Comparison of ENCODE assay signal across 29 cellular contexts in the genomic region with DNA sequence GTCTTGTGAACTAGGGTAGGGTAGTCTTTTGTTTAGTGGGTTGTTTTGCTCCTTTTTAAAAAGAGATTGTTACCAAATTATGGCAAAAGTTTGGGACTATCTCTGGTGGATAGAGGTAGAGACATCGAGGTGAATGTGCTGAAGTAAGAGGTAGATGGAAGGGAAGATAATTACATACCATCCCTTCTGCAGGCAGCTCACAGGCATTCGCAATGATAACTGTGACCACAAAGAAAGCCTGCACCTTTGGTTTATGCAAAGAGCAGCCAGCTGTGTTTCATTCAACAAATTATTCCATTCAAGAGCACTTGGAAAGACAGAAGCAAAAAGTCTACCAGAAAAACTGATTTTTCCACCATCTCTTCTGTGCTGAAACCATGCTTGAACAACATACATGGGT.
"Had no signal": no experiment of that assay in that cellular context is flagged by ENCODE, and none has a peak within 500 bp of the region (broad histone marks: within the 10 kb centered on the region; RNA-seq: fewer than 3 reads in every experiment).

No MANE protein-coding gene starts in this region.

- H3K36me3 Mint-ChIP-seq: activated CD4-positive, alpha-beta memory T cell treated with anti-CD3 and anti-CD28 coated beads for 36 hours; activated CD8-positive, alpha-beta memory T cell treated with anti-CD3 and anti-CD28 coated beads, Interleukin-2, amount 10 ng/mL, durations not matched to agents 7 days and 5 days; activated naive CD4-positive, alpha-beta T cell treated with anti-CD3 and anti-CD28 coated beads, Interleukin-2, amount 50 U/mL, for 24 hours; activated naive CD8-positive, alpha-beta T cell treated with anti-CD3 and anti-CD28 coated beads for 36 hours had no signal

- H3K9me3 ChIP-seq: adrenal gland, body of pancreas, esophagus squamous epithelium, gastroesophageal sphincter, heart right ventricle had no signal

- H3K4me3 Mint-ChIP-seq: activated CD4-positive, alpha-beta memory T cell treated with anti-CD3 and anti-CD28 coated beads for 36 hours; activated CD4-positive, alpha-beta T cell treated with anti-CD3 and anti-CD28 coated beads for 36 hours; activated CD4-positive, alpha-beta T cell treated with anti-CD3 and anti-CD28 coated beads, Interleukin-2, amount 10 ng/mL, durations not matched to agents 24 days and 14 days; activated CD8-positive, alpha-beta memory T cell treated with anti-CD3 and anti-CD28 coated beads, Interleukin-2, amount 10 ng/mL, durations not matched to agents 7 days and 5 days; activated CD8-positive, alpha-beta T cell treated with anti-CD3 and anti-CD28 coated beads, Interleukin-2, amount 10 ng/mL, durations not matched to agents 7 days and 5 days; activated naive CD4-positive, alpha-beta T cell treated with anti-CD3 and anti-CD28 coated beads for 36 hours; activated naive CD4-positive, alpha-beta T cell treated with anti-CD3 and anti-CD28 coated beads, Interleukin-2, amount 50 U/mL, for 24 hours; activated naive CD8-positive, alpha-beta T cell treated with anti-CD3 and anti-CD28 coated beads for 36 hours; activated naive CD8-positive, alpha-beta T cell treated with anti-CD3 and anti-CD28 coated beads, Interleukin-2, amount 50 U/mL, for 24 hours; activated T-helper 1 cell treated with anti-CD3 and anti-CD28 coated beads, Interleukin-12 subunit alpha, Interleukin-12 subunit beta, Interleukin-2, Interleukin-4 antibody, amounts not matched to agents 30 ng/mL and 10 ng/mL and 1 ng/mL, durations not matched to agents 14 hours and 24 hours and 36 hours had no signal

- H3K9me3 Mint-ChIP-seq: activated CD4-positive, alpha-beta memory T cell treated with anti-CD3 and anti-CD28 coated beads for 36 hours; activated CD4-positive, alpha-beta T cell treated with anti-CD3 and anti-CD28 coated beads, Interleukin-2, amount 10 ng/mL, durations not matched to agents 24 days and 14 days; activated naive CD4-positive, alpha-beta T cell treated with anti-CD3 and anti-CD28 coated beads for 36 hours; activated naive CD4-positive, alpha-beta T cell treated with anti-CD3 and anti-CD28 coated beads, Interleukin-2, amount 50 U/mL, for 24 hours; activated naive CD8-positive, alpha-beta T cell treated with anti-CD3 and anti-CD28 coated beads for 36 hours; activated naive CD8-positive, alpha-beta T cell treated with anti-CD3 and anti-CD28 coated beads, Interleukin-2, amount 50 U/mL, for 24 hours; activated T-helper 1 cell treated with anti-CD3 and anti-CD28 coated beads, Interleukin-12 subunit alpha, Interleukin-12 subunit beta, Interleukin-2, Interleukin-4 antibody, amounts not matched to agents 30 ng/mL and 10 ng/mL and 1 ng/mL, durations not matched to agents 14 hours and 24 hours and 36 hours; activated T-helper 2 cell treated with anti-CD3 and anti-CD28 coated beads, Interferon-gamma antibody, Interleukin-2, Interleukin-4, amounts not matched to agents 10 μg/mL and 5 μg/mL and 100 μg/mL, durations not matched to agents 14 hours and 24 hours and 36 hours had no signal

- DNase-seq: activated CD4-positive, alpha-beta memory T cell treated with anti-CD3 and anti-CD28 coated beads for 36 hours; activated CD4-positive, alpha-beta T cell treated with anti-CD3 and anti-CD28 coated beads for 36 hours; activated CD4-positive, alpha-beta T cell treated with anti-CD3 and anti-CD28 coated beads, Interleukin-2, amount 10 ng/mL, durations not matched to agents 24 days and 14 days; activated CD4-positive, CD25-positive, alpha-beta regulatory T cell; activated CD4-positive, CD25-positive, alpha-beta regulatory T cell treated with anti-CD3 and anti-CD28 coated beads, Interleukin-2, amount 50 U/mL, for 72 hours; activated CD8-positive, alpha-beta memory T cell treated with anti-CD3 and anti-CD28 coated beads, Interleukin-2, amount 10 ng/mL, durations not matched to agents 7 days and 5 days; activated CD8-positive, alpha-beta memory T cell treated with anti-CD3 and anti-CD28 coated beads, Interleukin-2, amount 50 U/mL, for 4 hours; activated CD8-positive, alpha-beta T cell treated with anti-CD3 and anti-CD28 coated beads, Interleukin-2, amount 10 ng/mL, durations not matched to agents 7 days and 5 days; activated effector memory CD4-positive, alpha-beta T cell treated with anti-CD3 and anti-CD28 coated beads, Interleukin-2, amount 50 U/mL, for 16 hours; activated naive CD4-positive, alpha-beta T cell treated with anti-CD3 and anti-CD28 coated beads for 36 hours; activated naive CD8-positive, alpha-beta T cell treated with anti-CD3 and anti-CD28 coated beads for 36 hours; activated naive CD8-positive, alpha-beta T cell treated with anti-CD3 and anti-CD28 coated beads, Interleukin-2, amount 50 U/mL, for 24 hours; activated T-cell treated with anti-CD3 and anti-CD28 coated beads, Interleukin-2, amount 50 U/mL, for 1 hour; activated T-cell treated with anti-CD3 and anti-CD28 coated beads, Interleukin-2, amount 50 U/mL, for 48 hours; adrenal gland; amygdala; aorta; body of pancreas; caudate nucleus; cortex of kidney; effector CD8-positive, alpha-beta T cell; esophagus squamous epithelium; foreskin melanocyte; heart right ventricle; T1000 had no signal

- ATAC-seq: activated CD4-positive, alpha-beta T cell treated with anti-CD3 and anti-CD28 coated beads for 36 hours; activated CD8-positive, alpha-beta memory T cell treated with anti-CD3 and anti-CD28 coated beads, Interleukin-2, amount 10 ng/mL, durations not matched to agents 7 days and 5 days; activated CD8-positive, alpha-beta T cell treated with anti-CD3 and anti-CD28 coated beads, Interleukin-2, amount 10 ng/mL, durations not matched to agents 7 days and 5 days; activated naive CD8-positive, alpha-beta T cell treated with anti-CD3 and anti-CD28 coated beads, Interleukin-2, amount 50 U/mL, for 24 hours; body of pancreas; gastroesophageal sphincter had no signal

- H3K27me3 Mint-ChIP-seq: activated CD4-positive, alpha-beta memory T cell treated with anti-CD3 and anti-CD28 coated beads for 36 hours; activated CD4-positive, alpha-beta T cell treated with anti-CD3 and anti-CD28 coated beads for 36 hours; activated naive CD4-positive, alpha-beta T cell treated with anti-CD3 and anti-CD28 coated beads, Interleukin-2, amount 50 U/mL, for 24 hours had no signal

- H3K4me1 Mint-ChIP-seq: activated CD4-positive, alpha-beta T cell treated with anti-CD3 and anti-CD28 coated beads for 36 hours; activated CD8-positive, alpha-beta memory T cell treated with anti-CD3 and anti-CD28 coated beads, Interleukin-2, amount 10 ng/mL, durations not matched to agents 7 days and 5 days; activated naive CD4-positive, alpha-beta T cell treated with anti-CD3 and anti-CD28 coated beads, Interleukin-2, amount 50 U/mL, for 24 hours; activated naive CD8-positive, alpha-beta T cell treated with anti-CD3 and anti-CD28 coated beads for 36 hours; activated naive CD8-positive, alpha-beta T cell treated with anti-CD3 and anti-CD28 coated beads, Interleukin-2, amount 50 U/mL, for 24 hours had no signal

- H3K27ac Mint-ChIP-seq: activated CD4-positive, alpha-beta memory T cell treated with anti-CD3 and anti-CD28 coated beads for 36 hours; activated CD4-positive, alpha-beta T cell treated with anti-CD3 and anti-CD28 coated beads for 36 hours; activated CD4-positive, alpha-beta T cell treated with anti-CD3 and anti-CD28 coated beads, Interleukin-2, amount 10 ng/mL, durations not matched to agents 24 days and 14 days; activated CD8-positive, alpha-beta memory T cell treated with anti-CD3 and anti-CD28 coated beads, Interleukin-2, amount 10 ng/mL, durations not matched to agents 7 days and 5 days; activated CD8-positive, alpha-beta T cell treated with anti-CD3 and anti-CD28 coated beads, Interleukin-2, amount 10 ng/mL, durations not matched to agents 7 days and 5 days; activated naive CD4-positive, alpha-beta T cell treated with anti-CD3 and anti-CD28 coated beads for 36 hours; activated naive CD4-positive, alpha-beta T cell treated with anti-CD3 and anti-CD28 coated beads, Interleukin-2, amount 50 U/mL, for 24 hours; activated naive CD8-positive, alpha-beta T cell treated with anti-CD3 and anti-CD28 coated beads for 36 hours; activated naive CD8-positive, alpha-beta T cell treated with anti-CD3 and anti-CD28 coated beads, Interleukin-2, amount 50 U/mL, for 24 hours; activated T-helper 1 cell treated with anti-CD3 and anti-CD28 coated beads, Interleukin-12 subunit alpha, Interleukin-12 subunit beta, Interleukin-2, Interleukin-4 antibody, amounts not matched to agents 30 ng/mL and 10 ng/mL and 1 ng/mL, durations not matched to agents 14 hours and 24 hours and 36 hours; activated T-helper 2 cell treated with anti-CD3 and anti-CD28 coated beads, Interferon-gamma antibody, Interleukin-2, Interleukin-4, amounts not matched to agents 10 μg/mL and 5 μg/mL and 100 μg/mL, durations not matched to agents 14 hours and 24 hours and 36 hours had no signal
